Comparison of ENCODE assay signal across 13 cellular contexts in genomic region chr5:146338774-146339714, GRCh38. TPM values are rescaled to one million over a fixed set of nuclear protein-coding genes. Genes with fewer than 3 reads are reported as not detected.
DNase-seq lines count a peak whose midpoint lies in the region; ATAC-seq and TF ChIP-seq lines count a peak whose summit lies in the region.
"Had no signal": no experiment of that assay in that cellular context is flagged by ENCODE, and none has a peak within 500 bp of the region (broad histone marks: within the 10 kb centered on the region; RNA-seq: fewer than 3 reads in every experiment).

A gene with protein sequence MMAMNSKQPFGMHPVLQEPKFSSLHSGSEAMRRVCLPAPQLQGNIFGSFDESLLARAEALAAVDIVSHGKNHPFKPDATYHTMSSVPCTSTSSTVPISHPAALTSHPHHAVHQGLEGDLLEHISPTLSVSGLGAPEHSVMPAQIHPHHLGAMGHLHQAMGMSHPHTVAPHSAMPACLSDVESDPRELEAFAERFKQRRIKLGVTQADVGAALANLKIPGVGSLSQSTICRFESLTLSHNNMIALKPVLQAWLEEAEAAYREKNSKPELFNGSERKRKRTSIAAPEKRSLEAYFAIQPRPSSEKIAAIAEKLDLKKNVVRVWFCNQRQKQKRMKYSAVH (plus strand): TSS chr5:146338839. CDS start chr5:146339113, 274 bp downstream.

- no peak for DNase-seq in activated CD8-positive, alpha-beta memory T cell treated with anti-CD3 and anti-CD28 coated beads, Interleukin-2, amount 10 ng/mL, durations not matched to agents 7 days and 5 days
- no peak for DNase-seq in activated CD8-positive, alpha-beta memory T cell treated with anti-CD3 and anti-CD28 coated beads for 24 hours
- peak; percentile 13 for DNase-seq in NCI-H1694 (lab: John Stamatoyannopoulos, UW)
- DNase-seq in endodermal cell, result peak; percentile 86
- peak; percentile 74 for DNase-seq in retina
- DNase-seq in GM10248 (ENCODE audit: extremely low spot score), result no peak
- no peak for DNase-seq in right lobe of liver
- DNase-seq: RPMI8226 had no signal

- no peak within 1 kb of the TSS for H3K9ac ChIP-seq in endodermal cell (ENCODE audit: extremely low read depth, low read length, poor library complexity, severe bottlenecking)
- H3K9ac ChIP-seq: BLaER1 had no signal

- peaks cover 98% of the 10 kb centered on the region for H3K27me3 Mint-ChIP-seq in activated CD8-positive, alpha-beta memory T cell treated with anti-CD3 and anti-CD28 coated beads, Interleukin-2, amount 10 ng/mL, durations not matched to agents 7 days and 5 days
- peaks cover 100% of the 10 kb centered on the region for H3K27me3 Mint-ChIP-seq in endodermal cell (ENCODE audit: insufficient read depth)

- H3K27me3 ChIP-seq in endodermal cell (ENCODE audit: control insufficient read depth, insufficient read depth, low read length, poor library complexity, severe bottlenecking) (peaks cover 100% of the 10 kb centered on the region), right lobe of liver (peaks cover 8 to 18% of the 10 kb centered on the region in 2 donors)

- intact Hi-C loops in right lobe of liver (cut with DNase I), result no loop called here

- peak within 1 kb of the TSS; percentile 26 for H3K27ac Mint-ChIP-seq in activated CD8-positive, alpha-beta memory T cell treated with anti-CD3 and anti-CD28 coated beads, Interleukin-2, amount 10 ng/mL, durations not matched to agents 7 days and 5 days
- H3K27ac Mint-ChIP-seq in endodermal cell, result no peak within 1 kb of the TSS

- peak within 1 kb of the TSS; percentile 73 for H3K4me3 ChIP-seq in endodermal cell (ENCODE audit: low read length)
- H3K4me3 ChIP-seq in right lobe of liver, result no peak within 1 kb of the TSS
- H3K4me3 ChIP-seq: BLaER1 had no signal

- CTCF ChIA-PET in activated CD8-positive, alpha-beta memory T cell treated with anti-CD3 and anti-CD28 coated beads, Interleukin-2, amount 10 ng/mL, durations not matched to agents 7 days and 5 days (lab: Charles Lee), result no interaction called here
- CTCF ChIA-PET in GM10248 (lab: Yijun Ruan, JAX), result interaction anchor here (1.4 kb wide), 1 partner anchor 86 kb away, joined by 3 read pairs; no protein-coding TSS in a partner anchor

- H3K36me3 ChIP-seq in endodermal cell (ENCODE audit: control insufficient read depth, insufficient read depth, low read length) (no peaks in the 10 kb centered on the region), right lobe of liver (no peaks in the 10 kb centered on the region)
- H3K36me3 ChIP-seq: BLaER1, neutrophil had no signal

- peaks cover 7% of the 10 kb centered on the region for H3K4me1 ChIP-seq in endodermal cell (ENCODE audit: control insufficient read depth, insufficient read depth, low read length)
- H3K4me1 ChIP-seq in right lobe of liver, result peaks cover 0 to 7% (median 0%) of the 10 kb centered on the region in 4 donors
- H3K4me1 ChIP-seq: BLaER1 had no signal

- no peaks in the 10 kb centered on the region for H3K9me3 ChIP-seq in endodermal cell (ENCODE audit: control insufficient read depth, low read length)
- no peaks in the 10 kb centered on the region for H3K9me3 ChIP-seq in right lobe of liver
- H3K9me3 ChIP-seq: neutrophil had no signal

- H3K4me3 Mint-ChIP-seq in activated CD8-positive, alpha-beta memory T cell treated with anti-CD3 and anti-CD28 coated beads, Interleukin-2, amount 10 ng/mL, durations not matched to agents 7 days and 5 days, result no peak within 1 kb of the TSS
- peak within 1 kb of the TSS; percentile 59 for H3K4me3 Mint-ChIP-seq in endodermal cell

- H3K4me1 Mint-ChIP-seq in activated CD8-positive, alpha-beta memory T cell treated with anti-CD3 and anti-CD28 coated beads, Interleukin-2, amount 10 ng/mL, durations not matched to agents 7 days and 5 days, result peaks cover 7% of the 10 kb centered on the region
- peaks cover 22% of the 10 kb centered on the region for H3K4me1 Mint-ChIP-seq in endodermal cell

- 2 to 3% methylated on average over 34 to 70 of the region's 70 CpGs for WGBS in endodermal cell (ENCODE audit: insufficient coverage in 1 of 2, insufficient read length in 1 of 2), 2 experiments
- WGBS in right lobe of liver (ENCODE audit: insufficient coverage, low coverage, low lambda C conversion rate, missing lambda C conversion rate), result 5% methylated on average over 43 of the region's 70 CpGs

- TF ChIP-seq POLR2A in right lobe of liver (IDR thresholded peaks at IDR 0.05), result no peak

- TF ChIP-seq CTCF in endodermal cell (conservative IDR thresholded peaks at IDR 0.05) (no peak), GM10248 (IDR thresholded peaks at IDR 0.05; ENCODE audit: control extremely low read depth, extremely low read depth, low read depth, missing control alignments) (no peak), right lobe of liver (IDR thresholded peaks at IDR 0.05) (no peak)

- ATAC-seq in activated CD8-positive, alpha-beta memory T cell treated with anti-CD3 and anti-CD28 coated beads, Interleukin-2, amount 10 ng/mL, durations not matched to agents 7 days and 5 days, result no peak
- no peak for ATAC-seq in activated CD4-positive, CD25-positive, alpha-beta regulatory T cell treated with anti-CD3 and anti-CD28 coated beads, Interleukin-2, amount 50 U/mL, for 24 hours
- ATAC-seq in right lobe of liver, result no peak

- POLR2A ChIA-PET in GM10248 (lab: Yijun Ruan, JAX), result no interaction called here

- H3K9me3 Mint-ChIP-seq in activated CD8-positive, alpha-beta memory T cell treated with anti-CD3 and anti-CD28 coated beads, Interleukin-2, amount 10 ng/mL, durations not matched to agents 7 days and 5 days (ENCODE audit: low read depth), result no peaks in the 10 kb centered on the region
- no peaks in the 10 kb centered on the region for H3K9me3 Mint-ChIP-seq in endodermal cell

- peaks cover 9% of the 10 kb centered on the region for H3K36me3 Mint-ChIP-seq in activated CD8-positive, alpha-beta memory T cell treated with anti-CD3 and anti-CD28 coated beads, Interleukin-2, amount 10 ng/mL, durations not matched to agents 7 days and 5 days
- no peaks in the 10 kb centered on the region for H3K36me3 Mint-ChIP-seq in endodermal cell (ENCODE audit: low read depth)

- H3K27ac ChIP-seq in endodermal cell (ENCODE audit: low read depth, low read length) (no peak within 1 kb of the TSS), right lobe of liver (no peak within 1 kb of the TSS)
- H3K27ac ChIP-seq: BLaER1, neutrophil had no signal

RNA-seq across cellular contexts. Expression of the gene that starts here (rescaled TPM):
- under 1 TPM; 0.09 to 0.20 TPM for total RNA-seq in activated CD8-positive, alpha-beta memory T cell treated with anti-CD3 and anti-CD28 coated beads, Interleukin-2, amount 10 ng/mL, durations not matched to agents 7 days and 5 days
- total RNA-seq in endodermal cell (under 1 TPM; 0.27 to 0.46 TPM), right lobe of liver (under 1 TPM in 1 of 6 experiments, not detected in 5; 0.31 TPM)
- 0.21 TPM for polyA plus RNA-seq in endodermal cell (2013, experiment 1 of 2)
- polyA plus RNA-seq in endodermal cell (2013, experiment 2 of 2), result 0.21 TPM
- total RNA-seq: fibroblast of lung, kidney epithelial cell had no signal
- polyA plus RNA-seq: fibroblast of lung had no signal

Comparison
In these comparisons a context has a peak if more than half of its experiments do, and no peak if none do; other contexts are left out.
1. Peak in DNase-seq and H3K4me3 ChIP-seq in endodermal cell; RNA of the gene not detected or under 1 TPM.
2. DNase-seq: peak in NCI-H1694 (single experiment) and retina (single experiment); none in activated CD8-positive, alpha-beta memory T cell treated with anti-CD3 and anti-CD28 coated beads, Interleukin-2, amount 10 ng/mL, durations not matched to agents 7 days and 5 days (single experiment), activated CD8-positive, alpha-beta memory T cell treated with anti-CD3 and anti-CD28 coated beads for 24 hours (single experiment), GM10248 (single experiment) and right lobe of liver (0 of 3).